In genomic region chr7:101916876-101917275, GRCh38 we compare ENCODE assay signal across 1 cellular context.
TF ChIP-seq lines count a peak whose summit lies in the region.

No MANE protein-coding gene starts in this region.

TF ChIP-seq in HepG2, 621 proteins besides CTCF, POLR2A, EP300 and RAD21 (continued from another document):
- TF ChIP-seq FOXC1 (CRISPR knock-in tag; IDR thresholded peaks at IDR 0.05; ENCODE audit: borderline replicate concordance) (no peak), SOX6 (IDR thresholded peaks at IDR 0.05) (no peak), SOX6 (CRISPR knock-in tag; IDR thresholded peaks at IDR 0.05) (no peak), ZNF619 (CRISPR knock-in tag; IDR thresholded peaks at IDR 0.05) (no peak), ZNF83 (CRISPR knock-in tag; IDR thresholded peaks at IDR 0.05; ENCODE audit: borderline replicate concordance) (no peak)
- TF ChIP-seq, protein P1, sequence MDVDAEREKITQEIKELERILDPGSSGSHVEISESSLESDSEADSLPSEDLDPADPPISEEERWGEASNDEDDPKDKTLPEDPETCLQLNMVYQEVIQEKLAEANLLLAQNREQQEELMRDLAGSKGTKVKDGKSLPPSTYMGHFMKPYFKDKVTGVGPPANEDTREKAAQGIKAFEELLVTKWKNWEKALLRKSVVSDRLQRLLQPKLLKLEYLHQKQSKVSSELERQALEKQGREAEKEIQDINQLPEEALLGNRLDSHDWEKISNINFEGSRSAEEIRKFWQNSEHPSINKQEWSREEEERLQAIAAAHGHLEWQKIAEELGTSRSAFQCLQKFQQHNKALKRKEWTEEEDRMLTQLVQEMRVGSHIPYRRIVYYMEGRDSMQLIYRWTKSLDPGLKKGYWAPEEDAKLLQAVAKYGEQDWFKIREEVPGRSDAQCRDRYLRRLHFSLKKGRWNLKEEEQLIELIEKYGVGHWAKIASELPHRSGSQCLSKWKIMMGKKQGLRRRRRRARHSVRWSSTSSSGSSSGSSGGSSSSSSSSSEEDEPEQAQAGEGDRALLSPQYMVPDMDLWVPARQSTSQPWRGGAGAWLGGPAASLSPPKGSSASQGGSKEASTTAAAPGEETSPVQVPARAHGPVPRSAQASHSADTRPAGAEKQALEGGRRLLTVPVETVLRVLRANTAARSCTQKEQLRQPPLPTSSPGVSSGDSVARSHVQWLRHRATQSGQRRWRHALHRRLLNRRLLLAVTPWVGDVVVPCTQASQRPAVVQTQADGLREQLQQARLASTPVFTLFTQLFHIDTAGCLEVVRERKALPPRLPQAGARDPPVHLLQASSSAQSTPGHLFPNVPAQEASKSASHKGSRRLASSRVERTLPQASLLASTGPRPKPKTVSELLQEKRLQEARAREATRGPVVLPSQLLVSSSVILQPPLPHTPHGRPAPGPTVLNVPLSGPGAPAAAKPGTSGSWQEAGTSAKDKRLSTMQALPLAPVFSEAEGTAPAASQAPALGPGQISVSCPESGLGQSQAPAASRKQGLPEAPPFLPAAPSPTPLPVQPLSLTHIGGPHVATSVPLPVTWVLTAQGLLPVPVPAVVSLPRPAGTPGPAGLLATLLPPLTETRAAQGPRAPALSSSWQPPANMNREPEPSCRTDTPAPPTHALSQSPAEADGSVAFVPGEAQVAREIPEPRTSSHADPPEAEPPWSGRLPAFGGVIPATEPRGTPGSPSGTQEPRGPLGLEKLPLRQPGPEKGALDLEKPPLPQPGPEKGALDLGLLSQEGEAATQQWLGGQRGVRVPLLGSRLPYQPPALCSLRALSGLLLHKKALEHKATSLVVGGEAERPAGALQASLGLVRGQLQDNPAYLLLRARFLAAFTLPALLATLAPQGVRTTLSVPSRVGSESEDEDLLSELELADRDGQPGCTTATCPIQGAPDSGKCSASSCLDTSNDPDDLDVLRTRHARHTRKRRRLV (CRISPR knock-in tag; IDR thresholded peaks at IDR 0.05), result no peak
